Comparison of ENCODE assay signal across 8 cellular contexts in genomic region chr1:229342902-229343587, GRCh38. TPM values are rescaled to one million over a fixed set of nuclear protein-coding genes. Genes with fewer than 3 reads are reported as not detected.
A peak's percentile ranks its signal among the peaks of the same experiment; 100 is the strongest.
DNase-seq lines count a peak whose midpoint lies in the region; ATAC-seq and TF ChIP-seq lines count a peak whose summit lies in the region.

CCSAP (minus strand) TSS chr1:229343047; CDS start chr1:229342465, 582 bp downstream.

- peak; percentile 48 for ATAC-seq in GM19455 (IDR thresholded peaks at IDR 0.05; ENCODE audit: unreplicated experiment)
- peak; percentile 30 for ATAC-seq in HG03521 (IDR thresholded peaks at IDR 0.05; ENCODE audit: unreplicated experiment)
- peak; percentile 87 for ATAC-seq in left ventricle myocardium superior

- H3K4me1 ChIP-seq in prostate gland (replicated peaks), result no peaks in the 10 kb centered on the region

- H3K27ac ChIP-seq in SK-N-MC (no peak within 1 kb of the TSS), prostate gland (peak within 1 kb of the TSS; percentile 97 to 98)

- H3K4me3 ChIP-seq in SK-N-MC (peak within 1 kb of the TSS; percentile 89), prostate gland (peak within 1 kb of the TSS; percentile 97 to 99)

- peak in 2 of 4 experiments; percentile 2 to 24 for TF ChIP-seq CTCF in prostate gland (IDR thresholded peaks at IDR 0.05)

- H3K9me3 ChIP-seq in SK-N-MC (ENCODE audit: low read depth, low read length) (no peaks in the 10 kb centered on the region), prostate gland (no peaks in the 10 kb centered on the region)

- DNase-seq in D341Med (ENCODE audit: low spot score), result peak; percentile 87
- DNase-seq in SK-N-MC (ENCODE audit: low read depth, low spot score), result no peak
- DNase-seq in amniotic epithelial cell (ENCODE audit: low read depth), result peak; percentile 29
- DNase-seq in left ventricle myocardium superior, result peak; percentile 81
- DNase-seq in prostate gland (ENCODE audit: low spot score), result peak; percentile 35
- DNase-seq in GM19240 (ENCODE audit: insufficient read length, low spot score), result no peak

- no peaks in the 10 kb centered on the region for H3K27me3 ChIP-seq in prostate gland (replicated peaks; ENCODE audit: insufficient read depth)

- WGBS in prostate gland, result 0% methylated on average over 20 of the region's 57 CpGs

- no peak for TF ChIP-seq POLR2A in prostate gland (IDR thresholded peaks at IDR 0.05)

- peak within 1 kb of the TSS; percentile 73 for H3K9ac ChIP-seq in SK-N-MC (ENCODE audit: insufficient read length)

- H3K36me3 ChIP-seq in SK-N-MC (ENCODE audit: insufficient read depth, low read length) (no peaks in the 10 kb centered on the region), prostate gland (no peaks in the 10 kb centered on the region)

- intact Hi-C loops in left ventricle myocardium superior (cut with micrococcal nuclease), result no loop called here
- intact Hi-C loops in prostate gland (cut with DNase I), result loop anchor here (5.0 kb wide), 1 partner anchor 71 kb away; the partner anchor contains the start of gene RAB4A

RNA-seq across cellular contexts. Expression of gene CCSAP, which starts in this region (rescaled TPM):
- total RNA-seq in left ventricle myocardium superior (2.1 TPM), prostate gland (1 to 10 TPM; 5.5 to 6.4 TPM)

Comparison
In these comparisons a context has a peak if more than half of its experiments do, and no peak if none do; other contexts are left out.
1. DNase-seq: peak in D341Med (single experiment), amniotic epithelial cell (single experiment), left ventricle myocardium superior (single experiment) and prostate gland (single experiment); none in SK-N-MC (single experiment) and GM19240 (single experiment).
2. ATAC-seq: peak in every context shown above with its lines; median percentile 87 in left ventricle myocardium superior; 48 in GM19455; 30 in HG03521.